Comparison of ENCODE assay signal across 13 cellular contexts in genomic region chr17:46045639-46046038, GRCh38. TPM values are rescaled to one million over a fixed set of nuclear protein-coding genes. Genes with fewer than 3 reads are reported as not detected.
DNase-seq lines count a peak whose midpoint lies in the region; ATAC-seq and TF ChIP-seq lines count a peak whose summit lies in the region.
"Had no signal": no experiment of that assay in that cellular context is flagged by ENCODE, and none has a peak within 500 bp of the region (broad histone marks: within the 10 kb centered on the region; RNA-seq: fewer than 3 reads in every experiment).

No MANE protein-coding gene starts in this region.

- H3K27ac Mint-ChIP-seq in stimulated activated naive CD8-positive, alpha-beta T cell treated with anti-CD3 and anti-CD28 coated beads, Interleukin-15, amount 100 ng/mL, for 72 hours: no peak overlapping the region

- no peak for DNase-seq in activated T-cell treated with anti-CD3 and anti-CD28 coated beads, Interleukin-2, amount 50 U/mL, for 4 hours
- DNase-seq in activated T-cell treated with anti-CD3 and anti-CD28 coated beads, Interleukin-2, amount 50 U/mL, for 48 hours: no peak
- DNase-seq in hepatocyte (ENCODE audit: low spot score) (no peak), NCI-H1436 treated with DMSO at 0.1 percent for 48 hours (lab: John Stamatoyannopoulos, UW) (no peak), tibial artery (no peak), testis (no peak)
- no peak for DNase-seq in stimulated activated naive CD8-positive, alpha-beta T cell treated with anti-CD3 and anti-CD28 coated beads, Interleukin-15, amount 100 ng/mL, for 72 hours
- DNase-seq: hypothalamus, KG1, NCI-H748 treated with DMSO at 0.1 percent for 48 hours, spleen, SW 1271 had no signal

- intact Hi-C loops in tibial artery (cut with DNase I; ENCODE audit: low total_unique reads): loop anchor here (5.0 kb wide), 1 partner anchor 147 kb away; the partner anchor contains the start of gene KANSL1
- intact Hi-C loops in testis (cut with DNase I; ENCODE audit: low total_unique reads): loop anchor here (10.0 kb wide), 1 partner anchor 149 kb away; the partner anchor contains the start of gene KANSL1

- H3K27me3 ChIP-seq in hepatocyte: no peaks in the 10 kb centered on the region
- no peaks in the 10 kb centered on the region for H3K27me3 ChIP-seq in tibial artery
- H3K27me3 ChIP-seq in testis: no peaks in the 10 kb centered on the region
- H3K27me3 ChIP-seq: spleen had no signal

- no peaks in the 10 kb centered on the region for H3K9me3 Mint-ChIP-seq in activated T-cell treated with anti-CD3 and anti-CD28 coated beads, Interleukin-2, amount 50 U/mL, for 4 hours
- H3K9me3 Mint-ChIP-seq in stimulated activated naive CD8-positive, alpha-beta T cell treated with anti-CD3 and anti-CD28 coated beads, Interleukin-15, amount 100 ng/mL, for 72 hours: no peaks in the 10 kb centered on the region

- no peak overlapping the region for H2AFZ ChIP-seq in hepatocyte

- ATAC-seq in activated T-cell treated with anti-CD3 and anti-CD28 coated beads, Interleukin-2, amount 50 U/mL, for 4 hours: peak; percentile 62 to 69
- ATAC-seq in stimulated activated naive CD8-positive, alpha-beta T cell treated with anti-CD3 and anti-CD28 coated beads, Interleukin-15, amount 100 ng/mL, for 72 hours: peak; percentile 91

- no peaks in the 10 kb centered on the region for H3K36me3 ChIP-seq in hepatocyte (replicated peaks; ENCODE audit: insufficient read depth, low read depth)
- peaks cover 27 to 56% (median 39%) of the 10 kb centered on the region in 3 donors for H3K36me3 ChIP-seq in tibial artery
- H3K36me3 ChIP-seq in testis (ENCODE audit: low read depth, missing control alignments): peaks cover 4% of the 10 kb centered on the region

- no peaks in the 10 kb centered on the region for H3K9me3 ChIP-seq in hepatocyte (ENCODE audit: low read depth)
- no peaks in the 10 kb centered on the region for H3K9me3 ChIP-seq in tibial artery
- H3K9me3 ChIP-seq in testis: no peaks in the 10 kb centered on the region
- H3K9me3 ChIP-seq: spleen had no signal

- H3K4me3 Mint-ChIP-seq in activated T-cell treated with anti-CD3 and anti-CD28 coated beads, Interleukin-2, amount 50 U/mL, for 4 hours: no peak overlapping the region
- no peak overlapping the region for H3K4me3 Mint-ChIP-seq in stimulated activated naive CD8-positive, alpha-beta T cell treated with anti-CD3 and anti-CD28 coated beads, Interleukin-15, amount 100 ng/mL, for 72 hours

- TF ChIP-seq CTCF in VCaP (conservative IDR thresholded peaks at IDR 0.05) (no peak), hepatocyte (IDR thresholded peaks at IDR 0.05; ENCODE audit: poor library complexity) (no peak), tibial artery (IDR thresholded peaks at IDR 0.05) (no peak), testis (IDR thresholded peaks at IDR 0.05) (no peak)

- peaks cover 34% of the 10 kb centered on the region for H3K36me3 Mint-ChIP-seq in activated T-cell treated with anti-CD3 and anti-CD28 coated beads, Interleukin-2, amount 50 U/mL, for 4 hours (ENCODE audit: insufficient read depth)

- H3K27ac ChIP-seq in VCaP (peak overlapping the region; percentile 44; the same call in 1 of the 2 replicates), hepatocyte (peak overlapping the region; percentile 42), tibial artery (no peak overlapping the region), testis (no peak overlapping the region)

- H3K79me2 ChIP-seq in hepatocyte: peaks cover 28% of the 10 kb centered on the region

- H3K27me3 Mint-ChIP-seq in activated T-cell treated with anti-CD3 and anti-CD28 coated beads, Interleukin-2, amount 50 U/mL, for 4 hours (ENCODE audit: low read depth): no peaks in the 10 kb centered on the region
- H3K27me3 Mint-ChIP-seq in stimulated activated naive CD8-positive, alpha-beta T cell treated with anti-CD3 and anti-CD28 coated beads, Interleukin-15, amount 100 ng/mL, for 72 hours: no peaks in the 10 kb centered on the region

- no peak for TF ChIP-seq POLR2A in testis (IDR thresholded peaks at IDR 0.05)

- no peaks in the 10 kb centered on the region for H3K9me2 ChIP-seq in hepatocyte (replicated peaks; ENCODE audit: insufficient read depth)

- 90% methylated on average over 3 of the region's 3 CpGs for WGBS in hepatocyte (ENCODE audit: low lambda C conversion rate, missing lambda C conversion rate)
- WGBS in testis, 2 donors: 75 to 83% methylated on average over 3 of the region's 3 CpGs

- no peak overlapping the region for H3K4me3 ChIP-seq in hepatocyte
- H3K4me3 ChIP-seq in tibial artery: no peak overlapping the region
- no peak overlapping the region for H3K4me3 ChIP-seq in testis
- H3K4me3 ChIP-seq: spleen had no signal

- H3K4me2 ChIP-seq in hepatocyte: no peak overlapping the region

- H3K4me1 ChIP-seq in hepatocyte (ENCODE audit: insufficient read depth) (peaks cover 23% of the 10 kb centered on the region), tibial artery (peaks cover 0 to 13% (median 0%) of the 10 kb centered on the region in 4 donors), testis (peaks cover 12% of the 10 kb centered on the region)

- peaks cover 14% of the 10 kb centered on the region for H3K4me1 Mint-ChIP-seq in activated T-cell treated with anti-CD3 and anti-CD28 coated beads, Interleukin-2, amount 50 U/mL, for 4 hours (ENCODE audit: low read depth)
- H3K4me1 Mint-ChIP-seq in stimulated activated naive CD8-positive, alpha-beta T cell treated with anti-CD3 and anti-CD28 coated beads, Interleukin-15, amount 100 ng/mL, for 72 hours: peaks cover 42% of the 10 kb centered on the region

- peaks cover 13% of the 10 kb centered on the region for H4K20me1 ChIP-seq in hepatocyte (ENCODE audit: insufficient read depth, poor library complexity, severe bottlenecking)

RNA-seq across cellular contexts. Expression of gene STH, which starts 46.6 kb away (rescaled TPM):
- not detected for total RNA-seq in activated T-cell treated with anti-CD3 and anti-CD28 coated beads, Interleukin-2, amount 50 U/mL, for 4 hours
- not detected in 2 replicates for total RNA-seq in hepatocyte
- polyA plus RNA-seq in hepatocyte: not detected in 2 replicates
- total RNA-seq in testis: 1 to 10 TPM in 1 of 2 donors, not detected in 1; 1.3 TPM
- polyA plus RNA-seq in testis (ENCODE audit: insufficient read depth, low read depth, low replicate concordance): not detected
- total RNA-seq: spleen had no signal
- polyA plus RNA-seq: spleen had no signal

Comparison
In these comparisons a context has a peak if more than half of its experiments do, and no peak if none do; other contexts are left out.
1. H3K27ac ChIP-seq: peak in VCaP (single experiment) and hepatocyte (single experiment); none in tibial artery (0 of 2) and testis (0 of 2).